In the genomic region with DNA sequence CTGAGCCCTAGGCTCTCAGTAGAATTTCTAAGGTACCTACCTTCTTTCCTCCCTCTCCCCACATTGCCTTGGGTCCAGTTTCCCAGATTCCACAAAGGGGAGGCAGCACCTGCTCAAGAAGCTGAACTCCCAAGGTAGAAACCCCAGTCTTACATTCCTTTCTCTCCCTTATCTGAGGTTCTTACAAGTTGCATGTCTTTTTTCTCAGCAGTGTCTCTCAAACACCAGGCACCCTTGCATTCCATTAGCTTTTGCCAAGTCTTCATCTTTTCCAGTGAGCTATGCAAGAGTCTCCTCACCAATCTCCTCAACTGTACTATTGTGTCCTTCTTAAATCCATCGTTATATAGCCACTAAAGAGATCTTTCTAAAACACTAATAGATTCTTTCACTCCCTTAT, we compare ENCODE assay signal across 1 cellular context.
TF ChIP-seq lines count a peak whose summit lies in the region.

No MANE protein-coding gene starts in this region.

TF ChIP-seq in GM23338, 12 proteins besides CTCF, POLR2A, EP300 and RAD21 (continued from another document):
- TF ChIP-seq, protein P1, sequence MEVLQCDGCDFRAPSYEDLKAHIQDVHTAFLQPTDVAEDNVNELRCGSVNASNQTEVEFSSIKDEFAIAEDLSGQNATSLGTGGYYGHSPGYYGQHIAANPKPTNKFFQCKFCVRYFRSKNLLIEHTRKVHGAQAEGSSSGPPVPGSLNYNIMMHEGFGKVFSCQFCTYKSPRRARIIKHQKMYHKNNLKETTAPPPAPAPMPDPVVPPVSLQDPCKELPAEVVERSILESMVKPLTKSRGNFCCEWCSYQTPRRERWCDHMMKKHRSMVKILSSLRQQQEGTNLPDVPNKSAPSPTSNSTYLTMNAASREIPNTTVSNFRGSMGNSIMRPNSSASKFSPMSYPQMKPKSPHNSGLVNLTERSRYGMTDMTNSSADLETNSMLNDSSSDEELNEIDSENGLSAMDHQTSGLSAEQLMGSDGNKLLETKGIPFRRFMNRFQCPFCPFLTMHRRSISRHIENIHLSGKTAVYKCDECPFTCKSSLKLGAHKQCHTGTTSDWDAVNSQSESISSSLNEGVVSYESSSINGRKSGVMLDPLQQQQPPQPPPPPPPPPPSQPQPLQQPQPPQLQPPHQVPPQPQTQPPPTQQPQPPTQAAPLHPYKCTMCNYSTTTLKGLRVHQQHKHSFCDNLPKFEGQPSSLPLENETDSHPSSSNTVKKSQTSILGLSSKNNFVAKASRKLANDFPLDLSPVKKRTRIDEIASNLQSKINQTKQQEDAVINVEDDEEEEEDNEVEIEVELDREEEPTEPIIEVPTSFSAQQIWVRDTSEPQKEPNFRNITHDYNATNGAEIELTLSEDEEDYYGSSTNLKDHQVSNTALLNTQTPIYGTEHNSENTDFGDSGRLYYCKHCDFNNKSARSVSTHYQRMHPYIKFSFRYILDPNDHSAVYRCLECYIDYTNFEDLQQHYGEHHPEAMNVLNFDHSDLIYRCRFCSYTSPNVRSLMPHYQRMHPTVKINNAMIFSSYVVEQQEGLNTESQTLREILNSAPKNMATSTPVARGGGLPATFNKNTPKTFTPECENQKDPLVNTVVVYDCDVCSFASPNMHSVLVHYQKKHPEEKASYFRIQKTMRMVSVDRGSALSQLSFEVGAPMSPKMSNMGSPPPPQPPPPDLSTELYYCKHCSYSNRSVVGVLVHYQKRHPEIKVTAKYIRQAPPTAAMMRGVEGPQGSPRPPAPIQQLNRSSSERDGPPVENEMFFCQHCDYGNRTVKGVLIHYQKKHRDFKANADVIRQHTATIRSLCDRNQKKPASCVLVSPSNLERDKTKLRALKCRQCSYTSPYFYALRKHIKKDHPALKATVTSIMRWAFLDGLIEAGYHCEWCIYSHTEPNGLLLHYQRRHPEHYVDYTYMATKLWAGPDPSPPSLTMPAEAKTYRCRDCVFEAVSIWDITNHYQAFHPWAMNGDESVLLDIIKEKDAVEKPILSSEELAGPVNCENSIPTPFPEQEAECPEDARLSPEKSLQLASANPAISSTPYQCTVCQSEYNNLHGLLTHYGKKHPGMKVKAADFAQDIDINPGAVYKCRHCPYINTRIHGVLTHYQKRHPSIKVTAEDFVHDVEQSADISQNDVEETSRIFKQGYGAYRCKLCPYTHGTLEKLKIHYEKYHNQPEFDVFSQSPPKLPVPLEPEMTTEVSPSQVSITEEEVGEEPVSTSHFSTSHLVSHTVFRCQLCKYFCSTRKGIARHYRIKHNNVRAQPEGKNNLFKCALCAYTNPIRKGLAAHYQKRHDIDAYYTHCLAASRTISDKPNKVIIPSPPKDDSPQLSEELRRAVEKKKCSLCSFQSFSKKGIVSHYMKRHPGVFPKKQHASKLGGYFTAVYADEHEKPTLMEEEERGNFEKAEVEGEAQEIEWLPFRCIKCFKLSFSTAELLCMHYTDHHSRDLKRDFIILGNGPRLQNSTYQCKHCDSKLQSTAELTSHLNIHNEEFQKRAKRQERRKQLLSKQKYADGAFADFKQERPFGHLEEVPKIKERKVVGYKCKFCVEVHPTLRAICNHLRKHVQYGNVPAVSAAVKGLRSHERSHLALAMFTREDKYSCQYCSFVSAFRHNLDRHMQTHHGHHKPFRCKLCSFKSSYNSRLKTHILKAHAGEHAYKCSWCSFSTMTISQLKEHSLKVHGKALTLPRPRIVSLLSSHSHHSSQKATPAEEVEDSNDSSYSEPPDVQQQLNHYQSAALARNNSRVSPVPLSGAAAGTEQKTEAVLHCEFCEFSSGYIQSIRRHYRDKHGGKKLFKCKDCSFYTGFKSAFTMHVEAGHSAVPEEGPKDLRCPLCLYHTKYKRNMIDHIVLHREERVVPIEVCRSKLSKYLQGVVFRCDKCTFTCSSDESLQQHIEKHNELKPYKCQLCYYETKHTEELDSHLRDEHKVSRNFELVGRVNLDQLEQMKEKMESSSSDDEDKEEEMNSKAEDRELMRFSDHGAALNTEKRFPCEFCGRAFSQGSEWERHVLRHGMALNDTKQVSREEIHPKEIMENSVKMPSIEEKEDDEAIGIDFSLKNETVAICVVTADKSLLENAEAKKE (CRISPR knock-in tag; IDR thresholded peaks at IDR 0.05): no peak
- TF ChIP-seq CREB1 (CRISPR knock-in tag; IDR thresholded peaks at IDR 0.05; ENCODE audit: low read depth) (no peak), NANOG (IDR thresholded peaks at IDR 0.05; ENCODE audit: borderline replicate concordance) (no peak), EZH2 (IDR thresholded peaks at IDR 0.05; ENCODE audit: low read depth, unreplicated experiment) (no peak), ZNF331 (CRISPR knock-in tag; IDR thresholded peaks at IDR 0.05; ENCODE audit: low read depth) (no peak), ZNF114 (CRISPR knock-in tag; IDR thresholded peaks at IDR 0.05) (no peak), EZH2phosphoT487 (IDR thresholded peaks at IDR 0.05; ENCODE audit: unreplicated experiment) (no peak), POLR2AphosphoS5 (IDR thresholded peaks at IDR 0.05; ENCODE audit: low read depth) (no peak), JUNB (IDR thresholded peaks at IDR 0.05; ENCODE audit: unreplicated experiment) (no peak)
- TF ChIP-seq, protein P2, sequence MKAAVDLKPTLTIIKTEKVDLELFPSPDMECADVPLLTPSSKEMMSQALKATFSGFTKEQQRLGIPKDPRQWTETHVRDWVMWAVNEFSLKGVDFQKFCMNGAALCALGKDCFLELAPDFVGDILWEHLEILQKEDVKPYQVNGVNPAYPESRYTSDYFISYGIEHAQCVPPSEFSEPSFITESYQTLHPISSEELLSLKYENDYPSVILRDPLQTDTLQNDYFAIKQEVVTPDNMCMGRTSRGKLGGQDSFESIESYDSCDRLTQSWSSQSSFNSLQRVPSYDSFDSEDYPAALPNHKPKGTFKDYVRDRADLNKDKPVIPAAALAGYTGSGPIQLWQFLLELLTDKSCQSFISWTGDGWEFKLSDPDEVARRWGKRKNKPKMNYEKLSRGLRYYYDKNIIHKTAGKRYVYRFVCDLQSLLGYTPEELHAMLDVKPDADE (IDR thresholded peaks at IDR 0.05): no peak
- TF ChIP-seq, protein P3, sequence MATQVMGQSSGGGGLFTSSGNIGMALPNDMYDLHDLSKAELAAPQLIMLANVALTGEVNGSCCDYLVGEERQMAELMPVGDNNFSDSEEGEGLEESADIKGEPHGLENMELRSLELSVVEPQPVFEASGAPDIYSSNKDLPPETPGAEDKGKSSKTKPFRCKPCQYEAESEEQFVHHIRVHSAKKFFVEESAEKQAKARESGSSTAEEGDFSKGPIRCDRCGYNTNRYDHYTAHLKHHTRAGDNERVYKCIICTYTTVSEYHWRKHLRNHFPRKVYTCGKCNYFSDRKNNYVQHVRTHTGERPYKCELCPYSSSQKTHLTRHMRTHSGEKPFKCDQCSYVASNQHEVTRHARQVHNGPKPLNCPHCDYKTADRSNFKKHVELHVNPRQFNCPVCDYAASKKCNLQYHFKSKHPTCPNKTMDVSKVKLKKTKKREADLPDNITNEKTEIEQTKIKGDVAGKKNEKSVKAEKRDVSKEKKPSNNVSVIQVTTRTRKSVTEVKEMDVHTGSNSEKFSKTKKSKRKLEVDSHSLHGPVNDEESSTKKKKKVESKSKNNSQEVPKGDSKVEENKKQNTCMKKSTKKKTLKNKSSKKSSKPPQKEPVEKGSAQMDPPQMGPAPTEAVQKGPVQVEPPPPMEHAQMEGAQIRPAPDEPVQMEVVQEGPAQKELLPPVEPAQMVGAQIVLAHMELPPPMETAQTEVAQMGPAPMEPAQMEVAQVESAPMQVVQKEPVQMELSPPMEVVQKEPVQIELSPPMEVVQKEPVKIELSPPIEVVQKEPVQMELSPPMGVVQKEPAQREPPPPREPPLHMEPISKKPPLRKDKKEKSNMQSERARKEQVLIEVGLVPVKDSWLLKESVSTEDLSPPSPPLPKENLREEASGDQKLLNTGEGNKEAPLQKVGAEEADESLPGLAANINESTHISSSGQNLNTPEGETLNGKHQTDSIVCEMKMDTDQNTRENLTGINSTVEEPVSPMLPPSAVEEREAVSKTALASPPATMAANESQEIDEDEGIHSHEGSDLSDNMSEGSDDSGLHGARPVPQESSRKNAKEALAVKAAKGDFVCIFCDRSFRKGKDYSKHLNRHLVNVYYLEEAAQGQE (IDR thresholded peaks at IDR 0.05; ENCODE audit: unreplicated experiment): no peak
